16 cellular contexts compared by ENCODE assay signal in genomic region chr5:126139773-126140172, GRCh38.
DNase-seq lines count a peak whose midpoint lies in the region; ATAC-seq and TF ChIP-seq lines count a peak whose summit lies in the region.
"Had no signal": no experiment of that assay in that cellular context is flagged by ENCODE, and none has a peak within 500 bp of the region (broad histone marks: within the 10 kb centered on the region; RNA-seq: fewer than 3 reads in every experiment).

No MANE protein-coding gene starts in this region.

- no peak overlapping the region for H4K8ac ChIP-seq in IMR-90 (ENCODE audit: low read depth in 2 of 2, low read length in 2 of 2)

- dilution Hi-C loops in IMR-90 (cut with HindIII; ENCODE audit: low sequenced_read_pairs, unreplicated experiment) = no loop called here

- H3K4me1 ChIP-seq in IMR-90 (ENCODE audit: control insufficient read depth, insufficient read depth, low read length) = peaks cover 3% of the 10 kb centered on the region

- H2BK15ac ChIP-seq in IMR-90 (ENCODE audit: low read depth, low read length) = no peak overlapping the region

- DNase-seq in BJ (ENCODE audit: low read depth) (peak; percentile 29), IMR-90 (peak; percentile 7), brain microvascular endothelial cell (peak; percentile 22), kidney glomerular epithelial cell (lab: John Stamatoyannopoulos, UW) (peak; percentile 80), GM10266 (ENCODE audit: extremely low spot score) (no peak), KG1 (lab: John Stamatoyannopoulos, UW) (no peak)
- DNase-seq in activated CD4-positive, alpha-beta T cell treated with anti-CD3 and anti-CD28 coated beads, Interleukin-2, amount 50 U/mL, for 1 hour = no peak
- DNase-seq: activated T-cell treated with anti-CD3 and anti-CD28 coated beads, Interleukin-2, amount 50 U/mL, for 24 hours; BE2C; central memory CD4-positive, alpha-beta T cell; mucosa of descending colon; NCI-H1436; Peyer's patch had no signal

- no peak overlapping the region for H2BK20ac ChIP-seq in IMR-90 (ENCODE audit: low read depth, low read length)

- H3K27ac ChIP-seq in IMR-90 (ENCODE audit: insufficient read depth, low read length) = no peak overlapping the region
- no peak overlapping the region for H3K27ac ChIP-seq in brain microvascular endothelial cell
- H3K27ac ChIP-seq: HL-60, Peyer's patch had no signal

- 17% methylated on average over 1 of the region's 5 CpGs; no CpG with 5 or more reads in 1 of the 2 experiments for WGBS in IMR-90 (ENCODE audit: extremely low coverage in 2 of 2, insufficient read length in 1 of 2), 2 experiments

- no peak overlapping the region for H2AK5ac ChIP-seq in IMR-90 (ENCODE audit: low read depth, low read length)

- H3K4me3 ChIP-seq in BJ (ENCODE audit: low read depth, low read length) = no peak overlapping the region
- no peak overlapping the region for H3K4me3 ChIP-seq in IMR-90 (ENCODE audit: insufficient read depth, low read depth, low read length)
- no peak overlapping the region for H3K4me3 ChIP-seq in brain microvascular endothelial cell (ENCODE audit: low read depth, low read length)
- H3K4me3 ChIP-seq: mucosa of descending colon, Peyer's patch had no signal

- in situ Hi-C loops in IMR-90 (cut with MboI; ENCODE audit: low sequenced_read_pairs) = no loop called here
- in situ Hi-C loops in brain microvascular endothelial cell (cut with HindIII; ENCODE audit: low pct_ligation_motif_present, low sequenced_read_pairs) = no loop called here

- H2AFZ ChIP-seq in IMR-90 (replicated peaks; ENCODE audit: low read length, poor library complexity) = no peak overlapping the region

- H3K18ac ChIP-seq in IMR-90 (ENCODE audit: low read depth, low read length) = no peak overlapping the region

- no peak overlapping the region for H2AK9ac ChIP-seq in IMR-90 (replicated peaks; ENCODE audit: low read depth, low read length, poor library complexity)

- H3K9ac ChIP-seq in IMR-90 (ENCODE audit: low read depth, low read length) = no peak overlapping the region

- no peaks in the 10 kb centered on the region for H4K20me1 ChIP-seq in IMR-90 (ENCODE audit: insufficient read depth, low read length)

- no peak overlapping the region for H4K91ac ChIP-seq in IMR-90 (ENCODE audit: insufficient read depth, low read depth, low read length)

- H2BK120ac ChIP-seq in IMR-90 (ENCODE audit: low read depth, low read length) = no peak overlapping the region

- no peak for TF ChIP-seq CTCF in BJ (IDR thresholded peaks at IDR 0.05; ENCODE audit: insufficient read depth, low read depth, low read length)
- TF ChIP-seq CTCF in IMR-90 (conservative IDR thresholded peaks at IDR 0.05; ENCODE audit: low read depth, low read length) = no peak
- no peak for TF ChIP-seq CTCF in brain microvascular endothelial cell (IDR thresholded peaks at IDR 0.05; ENCODE audit: low read depth, low read length, missing control alignments)
- no peak for TF ChIP-seq CTCF in GM10266 (IDR thresholded peaks at IDR 0.05; ENCODE audit: control insufficient read depth, insufficient read depth, low read depth, missing control alignments)

- no peaks in the 10 kb centered on the region for H3K27me3 ChIP-seq in BJ (ENCODE audit: control insufficient read depth, insufficient read depth, low read length)
- H3K27me3 ChIP-seq in IMR-90 (ENCODE audit: control insufficient read depth, insufficient read depth, low read length) = no peaks in the 10 kb centered on the region
- no peaks in the 10 kb centered on the region for H3K27me3 ChIP-seq in brain microvascular endothelial cell (replicated peaks)
- H3K27me3 ChIP-seq: BE2C, Peyer's patch had no signal

- H3K4ac ChIP-seq in IMR-90 (ENCODE audit: low read depth, low read length) = no peak overlapping the region

- BruUV-seq in IMR-90 (replicated peaks; lab: Mats Ljungman, UMichigan) = no TSS peak

- CTCF ChIA-PET in BJ (lab: Yijun Ruan, JAX) (no interaction called here), IMR-90 (lab: Yijun Ruan, JAX) (no interaction called here)

- H3K56ac ChIP-seq in IMR-90 (ENCODE audit: extremely low read depth, insufficient read depth, low read length) = no peak overlapping the region

- POLR2A ChIA-PET in BJ (lab: Charles Lee) = no interaction called here
- POLR2A ChIA-PET in IMR-90 (lab: Charles Lee; ENCODE audit: unreplicated experiment) = interaction anchor here (0.6 kb wide), 1 partner anchor 15 kb away, joined by 3 read pairs; no protein-coding TSS in a partner anchor

- intact Hi-C loops in IMR-90 (cut with micrococcal nuclease) = no loop called here

- peak; percentile 40 for ATAC-seq in IMR-90 (ENCODE audit: low read depth)
- no peak for ATAC-seq in HG03521 (IDR thresholded peaks at IDR 0.05; ENCODE audit: unreplicated experiment)
- ATAC-seq: HCT116, mucosa of descending colon had no signal

- no peak overlapping the region for H3K23ac ChIP-seq in IMR-90 (ENCODE audit: low read depth, low read length)

- H3K9me3 ChIP-seq in IMR-90 (ENCODE audit: control insufficient read depth, insufficient read depth, low read length) = no peaks in the 10 kb centered on the region
- H3K9me3 ChIP-seq: BE2C, mucosa of descending colon, Peyer's patch had no signal

- no peak overlapping the region for H4K5ac ChIP-seq in IMR-90 (ENCODE audit: low read depth, low read length)

- H3K14ac ChIP-seq in IMR-90 (replicated peaks; ENCODE audit: low read depth, low read length) = no peak overlapping the region

- H3K9me1 ChIP-seq in IMR-90 (ENCODE audit: insufficient read depth, low read length) = no peaks in the 10 kb centered on the region

- no peak overlapping the region for H2BK5ac ChIP-seq in IMR-90 (ENCODE audit: low read depth, low read length, poor library complexity, severe bottlenecking)

- 0 out of 2 replicates have a peak overlapping the region, but pooled peaks have one; percentile 35 for H3K4me2 ChIP-seq in IMR-90 (ENCODE audit: low read depth, low read length)

- TF ChIP-seq RAD21 in IMR-90 (IDR thresholded peaks at IDR 0.05; ENCODE audit: low read length) = no peak

- H3K36me3 ChIP-seq in BJ (ENCODE audit: control insufficient read depth, insufficient read depth, low read length) = no peaks in the 10 kb centered on the region
- H3K36me3 ChIP-seq in IMR-90 (ENCODE audit: control insufficient read depth, insufficient read depth, low read length) = no peaks in the 10 kb centered on the region
- no peaks in the 10 kb centered on the region for H3K36me3 ChIP-seq in brain microvascular endothelial cell (replicated peaks)
- H3K36me3 ChIP-seq: BE2C, Peyer's patch had no signal

- no peaks in the 10 kb centered on the region for H3K79me1 ChIP-seq in IMR-90 (ENCODE audit: low read depth in 1 of 2, low read length in 2 of 2)

- TF ChIP-seq POLR2A in IMR-90 (IDR thresholded peaks at IDR 0.05; ENCODE audit: low read depth, low read length) = no peak

TF ChIP-seq in IMR-90, 13 proteins besides CTCF, POLR2A, EP300 and RAD21:
- no peak for TF ChIP-seq MXI1 (IDR thresholded peaks at IDR 0.05; ENCODE audit: borderline replicate concordance, low read depth, low read length)
- no peak for TF ChIP-seq RFX5 (IDR thresholded peaks at IDR 0.05; ENCODE audit: low read depth, low read length)

Comparison
In these comparisons a context has a peak if more than half of its experiments do, and no peak if none do; other contexts are left out.
1. DNase-seq: peak in BJ (single experiment), IMR-90 (single experiment), brain microvascular endothelial cell (single experiment) and kidney glomerular epithelial cell (single experiment); none in activated CD4-positive, alpha-beta T cell treated with anti-CD3 and anti-CD28 coated beads, Interleukin-2, amount 50 U/mL, for 1 hour (single experiment), GM10266 (single experiment) and KG1 (single experiment).